1 cellular context compared by ENCODE assay signal in genomic region chr11:61357233-61357893, GRCh38.
TF ChIP-seq lines count a peak whose summit lies in the region.

No MANE protein-coding gene starts in this region.

TF ChIP-seq in HepG2, 621 proteins besides CTCF, POLR2A, EP300 and RAD21:
- TF ChIP-seq ZNF546 (CRISPR knock-in tag; conservative IDR thresholded peaks at IDR 0.05) (no peak), CHCHD3 (CRISPR knock-in tag; IDR thresholded peaks at IDR 0.05) (no peak), SMAD1 (CRISPR knock-in tag; IDR thresholded peaks at IDR 0.05; ENCODE audit: borderline replicate concordance, low read depth) (no peak), GATA4 (IDR thresholded peaks at IDR 0.05; ENCODE audit: borderline replicate concordance, low read depth) (no peak), ARID2 (CRISPR knock-in tag; IDR thresholded peaks at IDR 0.05; ENCODE audit: borderline replicate concordance) (no peak), KDM2A (CRISPR knock-in tag; IDR thresholded peaks at IDR 0.05; ENCODE audit: borderline replicate concordance, low read depth) (no peak), REL (CRISPR knock-in tag; conservative IDR thresholded peaks at IDR 0.05) (no peak), CENPX (CRISPR knock-in tag; IDR thresholded peaks at IDR 0.05) (no peak), SIX4 (CRISPR knock-in tag; IDR thresholded peaks at IDR 0.05) (no peak), ZBTB7A (CRISPR knock-in tag; IDR thresholded peaks at IDR 0.05) (no peak), ZNF44 (CRISPR knock-in tag; IDR thresholded peaks at IDR 0.05) (no peak), HOXA5 (CRISPR knock-in tag; IDR thresholded peaks at IDR 0.05) (no peak), NFE2L2 (IDR thresholded peaks at IDR 0.05; ENCODE audit: low read length) (no peak)
- TF ChIP-seq, protein P1, sequence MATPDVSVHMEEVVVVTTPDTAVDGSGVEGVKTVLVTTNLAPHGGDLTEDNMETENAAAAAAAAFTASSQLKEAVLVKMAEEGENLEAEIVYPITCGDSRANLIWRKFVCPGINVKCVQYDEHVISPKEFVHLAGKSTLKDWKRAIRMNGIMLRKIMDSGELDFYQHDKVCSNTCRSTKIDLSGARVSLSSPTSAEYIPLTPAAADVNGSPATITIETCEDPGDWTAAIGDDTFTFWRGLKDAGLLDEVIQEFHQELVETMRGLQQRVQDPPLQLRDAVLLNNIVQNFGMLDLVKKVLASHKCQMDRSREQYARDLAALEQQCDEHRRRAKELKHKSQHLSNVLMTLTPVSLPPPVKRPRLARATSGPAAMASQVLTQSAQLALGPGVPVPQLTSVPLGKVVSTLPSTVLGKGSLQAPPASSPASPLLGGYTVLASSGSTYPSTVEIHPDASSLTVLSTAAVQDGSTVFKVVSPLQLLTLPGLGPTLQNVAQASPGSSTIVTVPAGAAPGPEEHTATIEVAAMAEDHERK (CRISPR knock-in tag; IDR thresholded peaks at IDR 0.05; ENCODE audit: low read depth), result no peak
